Comparison of ENCODE assay signal across 24 cellular contexts in the genomic region with DNA sequence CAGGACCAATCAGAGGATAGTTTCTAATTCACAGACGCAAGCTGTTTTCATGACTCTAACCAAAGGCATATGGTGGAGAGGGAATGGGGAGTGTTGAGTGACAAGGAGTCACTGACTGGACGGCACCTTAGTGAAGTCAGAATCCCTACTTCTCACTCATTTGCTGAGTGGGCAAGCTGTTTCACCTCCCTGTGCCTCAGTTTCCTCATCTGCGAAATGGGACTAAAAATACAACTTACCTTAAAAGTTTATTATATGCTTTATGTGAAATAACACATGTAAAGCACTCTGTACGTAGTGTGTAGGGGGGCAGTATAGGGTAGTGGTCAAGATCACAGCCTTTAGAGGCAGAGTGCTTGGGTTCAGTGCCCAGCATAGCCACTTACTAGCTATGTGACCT.
DNase-seq lines count a peak whose midpoint lies in the region; ATAC-seq and TF ChIP-seq lines count a peak whose summit lies in the region.
"Had no signal": no experiment of that assay in that cellular context is flagged by ENCODE, and none has a peak within 500 bp of the region (broad histone marks: within the 10 kb centered on the region; RNA-seq: fewer than 3 reads in every experiment).

No MANE protein-coding gene starts in this region.

- H3K9me3 Mint-ChIP-seq in activated naive CD4-positive, alpha-beta T cell treated with anti-CD3 and anti-CD28 coated beads, Interleukin-2, amount 50 U/mL, for 24 hours: no peaks in the 10 kb centered on the region
- H3K9me3 Mint-ChIP-seq: activated T-helper 2 cell treated with anti-CD3 and anti-CD28 coated beads, Interferon-gamma antibody, Interleukin-2, Interleukin-4, amounts not matched to agents 10 μg/mL and 5 μg/mL and 100 μg/mL, durations not matched to agents 14 hours and 24 hours and 36 hours; GM23338; stimulated activated memory B cell treated with anti-CD40 and anti-IgM and Interleukin-4, amounts not matched to agents 10 μg/mL and 1 μg/mL and 100 μg/mL, for 72 hours had no signal

- H3K4me1 ChIP-seq in upper lobe of right lung: peaks cover 10% of the 10 kb centered on the region

- H3K9me3 ChIP-seq in upper lobe of right lung: no peaks in the 10 kb centered on the region
- H3K9me3 ChIP-seq: heart left ventricle, thyroid gland had no signal

- H3K27me3 ChIP-seq in upper lobe of right lung: no peaks in the 10 kb centered on the region
- H3K27me3 ChIP-seq: heart left ventricle, thyroid gland had no signal

- intact Hi-C loops in upper lobe of right lung (cut with DNase I): no loop called here

- no peak overlapping the region for H3K4me3 Mint-ChIP-seq in activated naive CD4-positive, alpha-beta T cell treated with anti-CD3 and anti-CD28 coated beads, Interleukin-2, amount 50 U/mL, for 24 hours
- H3K4me3 Mint-ChIP-seq: B cell; GM23338; stimulated activated memory B cell treated with anti-CD40 and anti-IgM and Interleukin-4, amounts not matched to agents 10 μg/mL and 1 μg/mL and 100 μg/mL, for 72 hours; T-helper 17 cell had no signal

- peaks cover 24% of the 10 kb centered on the region for H3K27me3 Mint-ChIP-seq in activated naive CD4-positive, alpha-beta T cell treated with anti-CD3 and anti-CD28 coated beads, Interleukin-2, amount 50 U/mL, for 24 hours

- ATAC-seq in upper lobe of right lung: no peak
- ATAC-seq in HG02870 (IDR thresholded peaks at IDR 0.05; ENCODE audit: unreplicated experiment): no peak
- no peak for ATAC-seq in GM19467 (IDR thresholded peaks at IDR 0.05; ENCODE audit: unreplicated experiment)
- ATAC-seq: GM23338 had no signal

- H3K4me1 Mint-ChIP-seq in activated naive CD4-positive, alpha-beta T cell treated with anti-CD3 and anti-CD28 coated beads, Interleukin-2, amount 50 U/mL, for 24 hours: peaks cover 10% of the 10 kb centered on the region

- H3K27ac ChIP-seq in VCaP: peak overlapping the region; percentile 39; the same call in 1 of the 2 replicates
- peak overlapping the region; percentile 40 for H3K27ac ChIP-seq in upper lobe of right lung
- H3K27ac ChIP-seq: thyroid gland had no signal

- no peak for DNase-seq in activated naive CD4-positive, alpha-beta T cell treated with Interleukin-2 at 50 U/mL for 16 hours
- DNase-seq in mesenteric fat pad (ENCODE audit: low spot score) (peak; percentile 8), upper lobe of right lung (no peak), RKO (ENCODE audit: low spot score) (no peak)
- DNase-seq: activated CD4-positive, alpha-beta T cell treated with anti-CD3 and anti-CD28 coated beads for 48 hours; activated CD8-positive, alpha-beta memory T cell treated with anti-CD3 and anti-CD28 coated beads, Interleukin-2, amount 50 U/mL, for 4 hours; cortex of kidney; midbrain; NCI-H1105; NCI-H2029 treated with DMSO at 0.1 percent for 48 hours; NCI-H345; SIG-M5; stimulated activated CD4-positive, alpha-beta T cell treated with anti-CD3 and anti-CD28 coated beads, Interleukin-1b, Interleukin-23, amount 100 ng/mL, for 48 hours; T-helper 17 cell; thyroid gland had no signal

- H3K27ac Mint-ChIP-seq in activated naive CD4-positive, alpha-beta T cell treated with anti-CD3 and anti-CD28 coated beads, Interleukin-2, amount 50 U/mL, for 24 hours: peak overlapping the region; percentile 9
- H3K27ac Mint-ChIP-seq: B cell, GM23338 had no signal

- no peak overlapping the region for H3K4me3 ChIP-seq in upper lobe of right lung
- H3K4me3 ChIP-seq: GM23338, heart left ventricle, thyroid gland had no signal

- H3K36me3 ChIP-seq in upper lobe of right lung: no peaks in the 10 kb centered on the region
- H3K36me3 ChIP-seq: thyroid gland had no signal

- TF ChIP-seq CTCF in VCaP (conservative IDR thresholded peaks at IDR 0.05) (no peak), upper lobe of right lung (IDR thresholded peaks at IDR 0.05) (no peak)

- H3K36me3 Mint-ChIP-seq in activated naive CD4-positive, alpha-beta T cell treated with anti-CD3 and anti-CD28 coated beads, Interleukin-2, amount 50 U/mL, for 24 hours: no peaks in the 10 kb centered on the region
- H3K36me3 Mint-ChIP-seq: stimulated activated memory B cell treated with anti-CD40 and anti-IgM and Interleukin-4, amounts not matched to agents 10 μg/mL and 1 μg/mL and 100 μg/mL, for 72 hours had no signal
